ENCODE assay signal across 13 cellular contexts in the genomic region with DNA sequence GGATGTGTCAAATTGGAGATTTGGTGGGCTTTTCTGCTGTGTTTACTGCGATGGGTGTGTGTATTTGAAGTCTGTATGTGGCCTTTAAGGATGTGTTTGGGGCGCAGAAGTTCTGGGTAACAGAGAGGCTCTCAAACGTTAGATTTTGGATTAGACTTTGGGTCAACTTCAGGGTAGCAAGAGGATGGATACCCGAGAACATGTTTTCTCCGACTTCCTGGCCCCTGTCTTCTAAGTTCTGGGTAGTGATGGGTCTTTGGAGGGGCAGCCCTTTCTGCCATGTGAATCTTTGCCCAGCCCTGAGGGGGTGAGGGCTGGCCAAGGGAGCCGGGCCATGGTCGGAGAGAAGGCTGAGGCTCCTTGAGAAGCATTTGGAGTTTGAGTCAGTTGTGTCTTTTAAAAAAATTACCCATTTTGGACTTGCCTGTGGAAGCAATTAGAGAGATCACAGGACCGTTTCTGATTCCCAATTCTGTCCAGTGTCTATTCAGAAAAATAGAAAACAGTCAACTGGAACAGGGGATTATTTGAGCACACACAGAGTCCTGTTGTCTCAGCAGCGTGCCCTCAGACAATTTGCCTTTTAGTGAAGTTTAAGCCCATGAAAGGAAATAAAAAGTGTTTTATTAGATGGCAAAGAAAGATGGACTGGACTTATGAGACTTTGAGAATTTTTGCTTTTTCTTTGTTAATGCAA.
DNase-seq lines count a peak whose midpoint lies in the region; ATAC-seq and TF ChIP-seq lines count a peak whose summit lies in the region.
"Had no signal": no experiment of that assay in that cellular context is flagged by ENCODE, and none has a peak within 500 bp of the region (broad histone marks: within the 10 kb centered on the region; RNA-seq: fewer than 3 reads in every experiment).

No MANE protein-coding gene starts in this region.

- peaks cover 0 to 11% (median 3%) of the 10 kb centered on the region in 4 donors for H3K27me3 ChIP-seq in esophagus muscularis mucosa

- H3K9me3 Mint-ChIP-seq in stimulated activated naive CD8-positive, alpha-beta T cell treated with anti-CD3 and anti-CD28 coated beads, Interleukin-15, Interleukin-2, amounts not matched to agents 100 ng/mL and 50 ng/mL, for 24 hours = no peaks in the 10 kb centered on the region
- no peaks in the 10 kb centered on the region for H3K9me3 Mint-ChIP-seq in stimulated activated naive CD8-positive, alpha-beta T cell treated with anti-CD3 and anti-CD28 coated beads, Interleukin-15, amount 100 ng/mL, for 72 hours
- H3K9me3 Mint-ChIP-seq in nephron progenitor cell = no peaks in the 10 kb centered on the region

- TF ChIP-seq CTCF in esophagus muscularis mucosa (IDR thresholded peaks at IDR 0.05) = no peak
- no peak for TF ChIP-seq CTCF in nephron progenitor cell (IDR thresholded peaks at IDR 0.05)

- no peak for ATAC-seq in stimulated activated naive CD8-positive, alpha-beta T cell treated with anti-CD3 and anti-CD28 coated beads, Interleukin-15, amount 100 ng/mL, for 72 hours
- no peak for ATAC-seq in HG02610 (IDR thresholded peaks at IDR 0.05; ENCODE audit: unreplicated experiment)

- TF ChIP-seq POLR2A in esophagus muscularis mucosa (IDR thresholded peaks at IDR 0.05; ENCODE audit: low read depth) (no peak), erythroblast (IDR thresholded peaks at IDR 0.05; ENCODE audit: low read length) (no peak)

- H3K36me3 Mint-ChIP-seq in stimulated activated naive CD8-positive, alpha-beta T cell treated with anti-CD3 and anti-CD28 coated beads, Interleukin-15, Interleukin-2, amounts not matched to agents 100 ng/mL and 50 ng/mL, for 24 hours (ENCODE audit: low read depth) = peaks cover 3% of the 10 kb centered on the region
- H3K36me3 Mint-ChIP-seq in nephron progenitor cell (ENCODE audit: low read depth) = no peaks in the 10 kb centered on the region

- H3K9me3 ChIP-seq in esophagus muscularis mucosa = no peaks in the 10 kb centered on the region

- no peaks in the 10 kb centered on the region for H3K36me3 ChIP-seq in esophagus muscularis mucosa

- intact Hi-C loops in esophagus muscularis mucosa (cut with DNase I) = no loop called here

- H3K27ac ChIP-seq in esophagus muscularis mucosa (replicated peaks in 1 of 4) = peak overlapping the region in 1 of 4 donors; percentile 24

- DNase-seq in stimulated activated naive CD8-positive, alpha-beta T cell treated with anti-CD3 and anti-CD28 coated beads, Interleukin-15, amount 100 ng/mL, for 72 hours = no peak
- DNase-seq in esophagus muscularis mucosa (ENCODE audit: extremely low spot score) = peak; percentile 60
- DNase-seq in nephron progenitor cell = no peak
- DNase-seq in erythroblast (lab: John Stamatoyannopoulos, UW) = no peak
- no peak for DNase-seq in NCI-H1694 treated with DMSO at 0.1 percent for 48 hours (lab: John Stamatoyannopoulos, UW)
- no peak for DNase-seq in NCI-H2081 treated with DMSO at 0.1 percent for 48 hours (lab: John Stamatoyannopoulos, UW)
- DNase-seq: activated CD4-positive, alpha-beta T cell treated with anti-CD3 and anti-CD28 coated beads, Interleukin-2, amount 50 U/mL, for 4 hours; DMS153; NCI-H1694; NCI-H526; RPMI8226 had no signal

- H3K4me1 Mint-ChIP-seq in stimulated activated naive CD8-positive, alpha-beta T cell treated with anti-CD3 and anti-CD28 coated beads, Interleukin-15, Interleukin-2, amounts not matched to agents 100 ng/mL and 50 ng/mL, for 24 hours (ENCODE audit: low read depth) = peaks cover 86% of the 10 kb centered on the region
- peaks cover 70% of the 10 kb centered on the region for H3K4me1 Mint-ChIP-seq in stimulated activated naive CD8-positive, alpha-beta T cell treated with anti-CD3 and anti-CD28 coated beads, Interleukin-15, amount 100 ng/mL, for 72 hours
- H3K4me1 Mint-ChIP-seq in nephron progenitor cell = peaks cover 48% of the 10 kb centered on the region

- no peak overlapping the region for H3K4me3 ChIP-seq in esophagus muscularis mucosa

- H3K4me3 Mint-ChIP-seq in stimulated activated naive CD8-positive, alpha-beta T cell treated with anti-CD3 and anti-CD28 coated beads, Interleukin-15, Interleukin-2, amounts not matched to agents 100 ng/mL and 50 ng/mL, for 24 hours = no peak overlapping the region
- no peak overlapping the region for H3K4me3 Mint-ChIP-seq in stimulated activated naive CD8-positive, alpha-beta T cell treated with anti-CD3 and anti-CD28 coated beads, Interleukin-15, amount 100 ng/mL, for 72 hours
- H3K4me3 Mint-ChIP-seq in nephron progenitor cell = no peak overlapping the region

- peak overlapping the region; percentile 21 for H3K27ac Mint-ChIP-seq in stimulated activated naive CD8-positive, alpha-beta T cell treated with anti-CD3 and anti-CD28 coated beads, Interleukin-15, Interleukin-2, amounts not matched to agents 100 ng/mL and 50 ng/mL, for 24 hours
- peak overlapping the region in 1 of 2 donors; percentile 59 for H3K27ac Mint-ChIP-seq in stimulated activated naive CD8-positive, alpha-beta T cell treated with anti-CD3 and anti-CD28 coated beads, Interleukin-15, amount 100 ng/mL, for 72 hours
- peak overlapping the region; percentile 1 for H3K27ac Mint-ChIP-seq in nephron progenitor cell

- WGBS in esophagus muscularis mucosa = 92% methylated on average over 9 of the region's 9 CpGs

- no peaks in the 10 kb centered on the region for H3K27me3 Mint-ChIP-seq in stimulated activated naive CD8-positive, alpha-beta T cell treated with anti-CD3 and anti-CD28 coated beads, Interleukin-15, Interleukin-2, amounts not matched to agents 100 ng/mL and 50 ng/mL, for 24 hours
- no peaks in the 10 kb centered on the region for H3K27me3 Mint-ChIP-seq in stimulated activated naive CD8-positive, alpha-beta T cell treated with anti-CD3 and anti-CD28 coated beads, Interleukin-15, amount 100 ng/mL, for 72 hours
- no peaks in the 10 kb centered on the region for H3K27me3 Mint-ChIP-seq in nephron progenitor cell (ENCODE audit: low read depth, poor library complexity)

- no peak for TF ChIP-seq EP300 in esophagus muscularis mucosa (IDR thresholded peaks at IDR 0.05)

- H3K4me1 ChIP-seq in esophagus muscularis mucosa = peaks cover 19 to 27% (median 26%) of the 10 kb centered on the region in 4 donors
